ENCODE assay signal across 1 cellular context in the genomic region with DNA sequence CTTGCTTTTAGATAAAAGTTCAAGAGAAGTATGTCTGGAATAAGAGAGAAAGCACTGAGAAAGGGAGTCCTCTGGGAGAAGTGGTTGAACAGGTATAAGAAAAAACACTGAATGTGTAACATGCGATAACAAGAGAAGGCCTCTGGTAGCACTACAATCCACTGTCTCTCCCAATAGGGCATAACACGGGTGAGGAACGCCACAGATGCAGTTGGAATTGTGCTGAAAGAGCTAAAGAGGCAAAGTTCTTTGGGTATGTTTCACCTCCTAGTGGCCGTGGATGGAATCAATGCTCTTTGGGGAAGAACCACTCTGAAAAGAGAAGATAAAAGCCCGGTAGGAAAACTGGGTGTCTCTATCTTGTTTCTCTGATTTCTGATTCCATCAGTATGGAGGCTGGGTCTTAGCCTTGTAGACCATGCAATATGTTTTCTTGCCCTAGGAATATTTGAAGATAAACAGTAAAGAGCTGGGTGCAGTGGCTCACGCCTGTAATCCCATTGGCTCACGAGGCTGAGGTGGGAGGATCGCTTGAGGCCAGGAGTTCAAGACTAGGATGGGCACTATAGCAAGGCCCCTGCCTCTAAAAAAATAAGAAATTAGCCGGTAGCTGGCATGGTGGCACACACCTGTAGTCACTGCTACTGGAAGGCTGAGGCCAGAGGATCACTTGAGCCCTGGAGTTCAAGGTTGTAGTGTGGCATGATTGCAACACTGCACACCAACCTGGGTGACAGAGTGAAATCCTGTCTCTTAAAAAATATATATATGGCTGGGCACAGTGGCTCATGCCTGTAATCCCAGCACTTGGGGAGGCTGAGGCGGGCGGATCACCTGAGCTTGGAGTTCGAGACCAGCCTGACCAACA.
A peak's percentile ranks its signal among the peaks of the same experiment; 100 is the strongest.
TF ChIP-seq lines count a peak whose summit lies in the region.

No MANE protein-coding gene starts in this region.

TF ChIP-seq in GM12878, 131 proteins besides CTCF, POLR2A, EP300 and RAD21:
- TF ChIP-seq, protein P1, sequence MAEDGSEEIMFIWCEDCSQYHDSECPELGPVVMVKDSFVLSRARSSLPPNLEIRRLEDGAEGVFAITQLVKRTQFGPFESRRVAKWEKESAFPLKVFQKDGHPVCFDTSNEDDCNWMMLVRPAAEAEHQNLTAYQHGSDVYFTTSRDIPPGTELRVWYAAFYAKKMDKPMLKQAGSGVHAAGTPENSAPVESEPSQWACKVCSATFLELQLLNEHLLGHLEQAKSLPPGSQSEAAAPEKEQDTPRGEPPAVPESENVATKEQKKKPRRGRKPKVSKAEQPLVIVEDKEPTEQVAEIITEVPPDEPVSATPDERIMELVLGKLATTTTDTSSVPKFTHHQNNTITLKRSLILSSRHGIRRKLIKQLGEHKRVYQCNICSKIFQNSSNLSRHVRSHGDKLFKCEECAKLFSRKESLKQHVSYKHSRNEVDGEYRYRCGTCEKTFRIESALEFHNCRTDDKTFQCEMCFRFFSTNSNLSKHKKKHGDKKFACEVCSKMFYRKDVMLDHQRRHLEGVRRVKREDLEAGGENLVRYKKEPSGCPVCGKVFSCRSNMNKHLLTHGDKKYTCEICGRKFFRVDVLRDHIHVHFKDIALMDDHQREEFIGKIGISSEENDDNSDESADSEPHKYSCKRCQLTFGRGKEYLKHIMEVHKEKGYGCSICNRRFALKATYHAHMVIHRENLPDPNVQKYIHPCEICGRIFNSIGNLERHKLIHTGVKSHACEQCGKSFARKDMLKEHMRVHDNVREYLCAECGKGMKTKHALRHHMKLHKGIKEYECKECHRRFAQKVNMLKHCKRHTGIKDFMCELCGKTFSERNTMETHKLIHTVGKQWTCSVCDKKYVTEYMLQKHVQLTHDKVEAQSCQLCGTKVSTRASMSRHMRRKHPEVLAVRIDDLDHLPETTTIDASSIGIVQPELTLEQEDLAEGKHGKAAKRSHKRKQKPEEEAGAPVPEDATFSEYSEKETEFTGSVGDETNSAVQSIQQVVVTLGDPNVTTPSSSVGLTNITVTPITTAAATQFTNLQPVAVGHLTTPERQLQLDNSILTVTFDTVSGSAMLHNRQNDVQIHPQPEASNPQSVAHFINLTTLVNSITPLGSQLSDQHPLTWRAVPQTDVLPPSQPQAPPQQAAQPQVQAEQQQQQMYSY (CRISPR knock-in tag; IDR thresholded peaks at IDR 0.05), result no peak
- no peak for TF ChIP-seq GATAD2B (conservative IDR thresholded peaks at IDR 0.05; ENCODE audit: low read depth)
- peak; percentile 38; the same call in 1 of the 2 replicates for TF ChIP-seq SMC3 (IDR thresholded peaks at IDR 0.05; ENCODE audit: borderline replicate concordance, low read length)
- TF ChIP-seq CBX3 (IDR thresholded peaks at IDR 0.05; ENCODE audit: borderline replicate concordance, low read depth), result no peak
